29 cellular contexts compared by ENCODE assay signal in genomic region chr2:191257934-191258333, GRCh38.
"Had no signal": no experiment of that assay in that cellular context is flagged by ENCODE, and none has a peak within 500 bp of the region (broad histone marks: within the 10 kb centered on the region; RNA-seq: fewer than 3 reads in every experiment).

No MANE protein-coding gene starts in this region.

- H3K36me3 Mint-ChIP-seq: stimulated activated effector memory CD8-positive, alpha-beta T cell treated with anti-CD3 and anti-CD28 coated beads, Interleukin-12 subunit alpha, Interleukin-12 subunit beta, amount 100 ng/mL, for 72 hours; stimulated activated memory B cell treated with anti-CD40 and anti-IgM and Interleukin-4, amounts not matched to agents 10 μg/mL and 1 μg/mL and 100 μg/mL, for 72 hours; stimulated activated naive B cell treated with anti-CD40 and anti-IgM and Interleukin-4, amounts not matched to agents 10 μg/mL and 1 μg/mL and 100 μg/mL, for 72 hours had no signal

- H3K27ac ChIP-seq: stomach, suprapubic skin, testis, thoracic aorta, thyroid gland, tibial artery, tibial nerve, transverse colon, upper lobe of left lung, upper lobe of right lung, uterus, vagina had no signal

- H3K27ac Mint-ChIP-seq: stimulated activated effector memory CD8-positive, alpha-beta T cell treated with anti-CD3 and anti-CD28 coated beads, Interleukin-12 subunit alpha, Interleukin-12 subunit beta, amount 100 ng/mL, for 72 hours; stimulated activated memory B cell treated with anti-CD40 and anti-IgM and Interleukin-4, amounts not matched to agents 10 μg/mL and 1 μg/mL and 100 μg/mL, for 72 hours; stimulated activated naive B cell treated with anti-CD40 and anti-IgM and Interleukin-4, amounts not matched to agents 10 μg/mL and 1 μg/mL and 100 μg/mL, for 72 hours; stimulated activated naive CD8-positive, alpha-beta T cell treated with anti-CD3 and anti-CD28 coated beads, Interleukin-15, amount 100 ng/mL, for 72 hours; stimulated activated naive CD8-positive, alpha-beta T cell treated with anti-CD3 and anti-CD28 coated beads, Interleukin-15, Interleukin-2, amounts not matched to agents 100 ng/mL and 50 ng/mL, for 24 hours; type B pancreatic cell had no signal

- H3K27me3 ChIP-seq: stomach, suprapubic skin, testis, thyroid gland, tibial artery, tibial nerve, transverse colon, upper lobe of left lung, upper lobe of right lung, uterus, vagina had no signal

- H3K4me3 Mint-ChIP-seq: stimulated activated effector memory CD8-positive, alpha-beta T cell treated with anti-CD3 and anti-CD28 coated beads, Interleukin-12 subunit alpha, Interleukin-12 subunit beta, amount 100 ng/mL, for 72 hours; stimulated activated memory B cell treated with anti-CD40 and anti-IgM and Interleukin-4, amounts not matched to agents 10 μg/mL and 1 μg/mL and 100 μg/mL, for 72 hours; stimulated activated naive B cell treated with anti-CD40 and anti-IgM and Interleukin-4, amounts not matched to agents 10 μg/mL and 1 μg/mL and 100 μg/mL, for 72 hours; stimulated activated naive CD8-positive, alpha-beta T cell treated with anti-CD3 and anti-CD28 coated beads, Interleukin-15, amount 100 ng/mL, for 72 hours; stimulated activated naive CD8-positive, alpha-beta T cell treated with anti-CD3 and anti-CD28 coated beads, Interleukin-15, Interleukin-2, amounts not matched to agents 100 ng/mL and 50 ng/mL, for 24 hours; type B pancreatic cell had no signal

- DNase-seq: stimulated activated CD4-positive, alpha-beta T cell treated with anti-CD3 and anti-CD28 coated beads, Interleukin-2, amount 100 ng/mL, for 48 hours; stimulated activated CD4-positive, alpha-beta T cell treated with anti-CD3 and anti-CD28 coated beads, Interleukin-4, amount 100 ng/mL, for 1 hour; stimulated activated CD4-positive, alpha-beta T cell treated with anti-CD3 and anti-CD28 coated beads, Interleukin-4, amount 100 ng/mL, for 24 hours; stimulated activated CD4-positive, alpha-beta T cell treated with anti-CD3 and anti-CD28 coated beads, Interleukin-4, amount 100 ng/mL, for 4 hours; stimulated activated CD8-positive, alpha-beta memory T cell treated with anti-CD3 and anti-CD28 coated beads, Interleukin-4, amount 100 ng/mL, for 48 hours; stimulated activated naive B cell treated with anti-CD40 and anti-IgM and Interleukin-4, amounts not matched to agents 10 μg/mL and 1 μg/mL and 100 μg/mL, for 72 hours; stimulated activated naive CD4-positive, alpha-beta T cell; stimulated activated naive CD4-positive, alpha-beta T cell treated with Interleukin-2 at 50 U/mL for 16 hours; stimulated activated naive CD8-positive, alpha-beta T cell treated with anti-CD3 and anti-CD28 coated beads, Interleukin-15, amount 100 ng/mL, for 72 hours; stimulated activated naive CD8-positive, alpha-beta T cell treated with anti-CD3 and anti-CD28 coated beads, Interleukin-15, Interleukin-2, amounts not matched to agents 100 U/mL and 50 U/mL, for 24 hours; stomach; substantia nigra; testis; thyroid gland; tibial artery; transverse colon; trophoblast cell; upper lobe of left lung; upper lobe of right lung; uterus had no signal

- H3K27me3 Mint-ChIP-seq: stimulated activated memory B cell treated with anti-CD40 and anti-IgM and Interleukin-4, amounts not matched to agents 10 μg/mL and 1 μg/mL and 100 μg/mL, for 72 hours; stimulated activated naive B cell treated with anti-CD40 and anti-IgM and Interleukin-4, amounts not matched to agents 10 μg/mL and 1 μg/mL and 100 μg/mL, for 72 hours; stimulated activated naive CD8-positive, alpha-beta T cell treated with anti-CD3 and anti-CD28 coated beads, Interleukin-15, amount 100 ng/mL, for 72 hours; stimulated activated naive CD8-positive, alpha-beta T cell treated with anti-CD3 and anti-CD28 coated beads, Interleukin-15, Interleukin-2, amounts not matched to agents 100 ng/mL and 50 ng/mL, for 24 hours; type B pancreatic cell had no signal

- FAIRE-seq: urothelium cell line had no signal

- ATAC-seq: stimulated activated effector memory CD8-positive, alpha-beta T cell treated with anti-CD3 and anti-CD28 coated beads, Interleukin-12 subunit alpha, Interleukin-12 subunit beta, amount 100 ng/mL, for 72 hours; stimulated activated memory B cell treated with anti-CD40 and anti-IgM and Interleukin-4, amounts not matched to agents 10 μg/mL and 1 μg/mL and 100 μg/mL, for 72 hours; stimulated activated naive B cell treated with anti-CD40 and anti-IgM and Interleukin-4, amounts not matched to agents 10 μg/mL and 1 μg/mL and 100 μg/mL, for 72 hours; stimulated activated naive CD8-positive, alpha-beta T cell treated with anti-CD3 and anti-CD28 coated beads, Interleukin-15, amount 100 ng/mL, for 72 hours; stimulated activated naive CD8-positive, alpha-beta T cell treated with anti-CD3 and anti-CD28 coated beads, Interleukin-15, Interleukin-2, amounts not matched to agents 100 U/mL and 50 U/mL, for 24 hours; upper lobe of right lung had no signal

- H3K4me3 ChIP-seq: stomach, suprapubic skin, testis, thoracic aorta, thyroid gland, tibial artery, tibial nerve, transverse colon, upper lobe of left lung, upper lobe of right lung, uterus, vagina had no signal

- H3K36me3 ChIP-seq: stomach, suprapubic skin, thoracic aorta, thyroid gland, tibial artery, tibial nerve, transverse colon, upper lobe of left lung, upper lobe of right lung, uterus, vagina had no signal

- H3K4me1 Mint-ChIP-seq: stimulated activated effector memory CD8-positive, alpha-beta T cell treated with anti-CD3 and anti-CD28 coated beads, Interleukin-12 subunit alpha, Interleukin-12 subunit beta, amount 100 ng/mL, for 72 hours; stimulated activated memory B cell treated with anti-CD40 and anti-IgM and Interleukin-4, amounts not matched to agents 10 μg/mL and 1 μg/mL and 100 μg/mL, for 72 hours had no signal

- H3K9me3 ChIP-seq: stomach, suprapubic skin, testis, thoracic aorta, thyroid gland, tibial artery, tibial nerve, transverse colon, upper lobe of left lung, upper lobe of right lung, uterus, vagina had no signal

- H3K4me1 ChIP-seq: uterus had no signal

- H3K9me3 Mint-ChIP-seq: stimulated activated effector memory CD8-positive, alpha-beta T cell treated with anti-CD3 and anti-CD28 coated beads, Interleukin-12 subunit alpha, Interleukin-12 subunit beta, amount 100 ng/mL, for 72 hours; stimulated activated memory B cell treated with anti-CD40 and anti-IgM and Interleukin-4, amounts not matched to agents 10 μg/mL and 1 μg/mL and 100 μg/mL, for 72 hours; stimulated activated naive B cell treated with anti-CD40 and anti-IgM and Interleukin-4, amounts not matched to agents 10 μg/mL and 1 μg/mL and 100 μg/mL, for 72 hours; stimulated activated naive CD8-positive, alpha-beta T cell treated with anti-CD3 and anti-CD28 coated beads, Interleukin-15, amount 100 ng/mL, for 72 hours; stimulated activated naive CD8-positive, alpha-beta T cell treated with anti-CD3 and anti-CD28 coated beads, Interleukin-15, Interleukin-2, amounts not matched to agents 100 ng/mL and 50 ng/mL, for 24 hours; type B pancreatic cell had no signal
